Comparison of ENCODE assay signal across 21 cellular contexts in the genomic region with DNA sequence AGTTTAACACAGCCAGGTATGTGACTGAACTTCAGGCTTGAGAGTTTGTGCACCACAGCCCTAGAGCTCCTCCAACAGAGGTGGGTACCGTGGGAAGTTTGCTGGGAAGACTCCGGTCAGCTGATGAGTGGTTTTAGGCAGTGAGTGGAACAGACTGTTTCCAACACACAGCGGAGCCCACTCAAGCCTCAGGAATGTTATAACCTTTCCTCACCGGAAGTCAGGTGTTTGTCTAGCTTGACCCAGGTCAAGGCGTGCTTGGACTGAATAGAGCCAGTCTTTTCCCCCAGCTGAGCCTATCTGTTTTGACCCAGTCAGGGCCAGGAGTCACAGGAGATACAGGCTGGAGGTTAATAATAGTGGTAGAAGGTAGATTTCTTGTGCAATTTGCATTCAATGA.
DNase-seq lines count a peak whose midpoint lies in the region; ATAC-seq and TF ChIP-seq lines count a peak whose summit lies in the region.
"Had no signal": no experiment of that assay in that cellular context is flagged by ENCODE, and none has a peak within 500 bp of the region (broad histone marks: within the 10 kb centered on the region; RNA-seq: fewer than 3 reads in every experiment).

No MANE protein-coding gene starts in this region.

- no peak overlapping the region for H2AK5ac ChIP-seq in mesendoderm (ENCODE audit: low read length)

- H3K4me1 ChIP-seq in breast epithelium = no peaks in the 10 kb centered on the region
- peaks cover 10% of the 10 kb centered on the region for H3K4me1 ChIP-seq in mesendoderm (ENCODE audit: control insufficient read depth, low read depth, low read length)
- H3K4me1 ChIP-seq: heart left ventricle had no signal

- no peaks in the 10 kb centered on the region for H3K9me3 ChIP-seq in breast epithelium
- H3K9me3 ChIP-seq: esophagus squamous epithelium, heart left ventricle, right lobe of liver had no signal

- CTCF ChIA-PET in MCF 10A (lab: Yijun Ruan, JAX) = interaction anchor here (0.6 to 5.2 kb wide), 8 partner anchors 11 to 166 kb away, joined by 3 to 30 read pairs (median 4); no protein-coding TSS in a partner anchor

- no peaks in the 10 kb centered on the region for H3K36me3 Mint-ChIP-seq in MCF 10A (ENCODE audit: insufficient read depth, unreplicated experiment)
- H3K36me3 Mint-ChIP-seq: naive thymus-derived CD8-positive, alpha-beta T cell had no signal

- no peak for TF ChIP-seq CTCF in MCF 10A (IDR thresholded peaks at IDR 0.05; ENCODE audit: unreplicated experiment)
- TF ChIP-seq CTCF in breast epithelium (IDR thresholded peaks at IDR 0.05) = no peak
- no peak for TF ChIP-seq CTCF in epithelial cell of esophagus (IDR thresholded peaks at IDR 0.05; ENCODE audit: insufficient read depth, low read depth, low read length, missing control alignments)

- no peak overlapping the region for H3K4me3 Mint-ChIP-seq in MCF 10A (ENCODE audit: unreplicated experiment)
- H3K4me3 Mint-ChIP-seq: activated T-helper 17 cell treated with anti-CD3 and anti-CD28 coated beads, Interleukin-2, amount 50 U/mL, for 72 hours; naive thymus-derived CD8-positive, alpha-beta T cell had no signal

- no CpG with 5 or more reads among the region's 5 CpGs for WGBS in mesendoderm (ENCODE audit: extremely low coverage, insufficient coverage, low lambda C conversion rate)

- no TSS peak for BruUV-seq in MCF 10A (replicated peaks; lab: Mats Ljungman, UMichigan)

- no peak overlapping the region for H3K18ac ChIP-seq in mesendoderm (ENCODE audit: low read length)

- H3K27me3 ChIP-seq in breast epithelium = no peaks in the 10 kb centered on the region
- H3K27me3 ChIP-seq in mesendoderm (ENCODE audit: insufficient read depth, low read length, poor library complexity) = no peaks in the 10 kb centered on the region
- H3K27me3 ChIP-seq: esophagus squamous epithelium, right lobe of liver had no signal

- intact Hi-C loops in MCF 10A (cut with micrococcal nuclease) (no loop called here), breast epithelium (cut with DNase I; ENCODE audit: low total_unique reads) (no loop called here)

- H3K27ac Mint-ChIP-seq in MCF 10A (ENCODE audit: low read depth, unreplicated experiment) = peak overlapping the region; percentile 51
- H3K27ac Mint-ChIP-seq: activated T-helper 17 cell treated with anti-CD3 and anti-CD28 coated beads, Interleukin-2, amount 50 U/mL, for 72 hours had no signal

- no peak overlapping the region for H2BK120ac ChIP-seq in mesendoderm (ENCODE audit: low read depth, low read length)

- H3K4me3 ChIP-seq in breast epithelium (no peak overlapping the region), epithelial cell of esophagus (ENCODE audit: low read length) (no peak overlapping the region), mesendoderm (ENCODE audit: low read length) (no peak overlapping the region)
- H3K4me3 ChIP-seq: esophagus squamous epithelium, heart left ventricle, right lobe of liver had no signal

- H3K56ac ChIP-seq in mesendoderm (ENCODE audit: low read length) = no peak overlapping the region

- no peak for ATAC-seq in HG03342 (IDR thresholded peaks at IDR 0.05; ENCODE audit: unreplicated experiment)
- ATAC-seq in GM21529 (IDR thresholded peaks at IDR 0.05; ENCODE audit: unreplicated experiment) = no peak
- ATAC-seq: activated T-helper 17 cell treated with anti-CD3 and anti-CD28 coated beads, Interleukin-2, amount 50 U/mL, for 72 hours; heart left ventricle; left ventricle myocardium superior; naive thymus-derived CD8-positive, alpha-beta T cell had no signal

- H3K23ac ChIP-seq in mesendoderm (ENCODE audit: low read length) = peak overlapping the region; percentile 6

- POLR2A ChIA-PET in MCF 10A (lab: Yijun Ruan, JAX) = interaction anchor here (1.7 kb wide), 1 partner anchor 20 kb away, joined by 14 read pairs; no protein-coding TSS in a partner anchor

- H3K36me3 ChIP-seq in breast epithelium (no peaks in the 10 kb centered on the region), mesendoderm (ENCODE audit: control insufficient read depth, insufficient read depth, low read length) (no peaks in the 10 kb centered on the region)
- H3K36me3 ChIP-seq: esophagus squamous epithelium, heart left ventricle, right lobe of liver had no signal

- no peak for TF ChIP-seq POLR2A in breast epithelium (IDR thresholded peaks at IDR 0.05)

- H4K8ac ChIP-seq in mesendoderm (ENCODE audit: low read depth, low read length) = no peak overlapping the region

- peaks cover 16% of the 10 kb centered on the region for H3K4me1 Mint-ChIP-seq in MCF 10A (ENCODE audit: insufficient read depth, unreplicated experiment)
- H3K4me1 Mint-ChIP-seq: activated T-helper 17 cell treated with anti-CD3 and anti-CD28 coated beads, Interleukin-2, amount 50 U/mL, for 72 hours had no signal

- H3K9me3 Mint-ChIP-seq in MCF 10A (ENCODE audit: unreplicated experiment) = no peaks in the 10 kb centered on the region
- H3K9me3 Mint-ChIP-seq: activated T-helper 17 cell treated with anti-CD3 and anti-CD28 coated beads, Interleukin-2, amount 50 U/mL, for 72 hours; naive thymus-derived CD8-positive, alpha-beta T cell had no signal

- H3K27ac ChIP-seq in breast epithelium (no peak overlapping the region), mesendoderm (ENCODE audit: low read depth, low read length) (no peak overlapping the region)
- H3K27ac ChIP-seq: C4-2B, esophagus squamous epithelium, heart left ventricle, right lobe of liver had no signal

- H4K5ac ChIP-seq in mesendoderm (ENCODE audit: low read length) = no peak overlapping the region

- no peak overlapping the region for H2BK5ac ChIP-seq in mesendoderm (ENCODE audit: low read length)

- H3K79me2 ChIP-seq in mesendoderm (ENCODE audit: control insufficient read depth, insufficient read depth, low read length) = no peaks in the 10 kb centered on the region

- H3K4me2 ChIP-seq in mesendoderm (ENCODE audit: low read length) = no peak overlapping the region

- no peak overlapping the region for H3K9ac ChIP-seq in mesendoderm (ENCODE audit: low read length)

- H2BK15ac ChIP-seq in mesendoderm (replicated peaks; ENCODE audit: low read depth) = no peak overlapping the region

- no peaks in the 10 kb centered on the region for H3K79me1 ChIP-seq in mesendoderm (ENCODE audit: low read length)

- peak; percentile 83 for DNase-seq in MCF 10A (ENCODE audit: unreplicated experiment)
- no peak for DNase-seq in breast epithelium (ENCODE audit: low spot score in 2 of 2)
- DNase-seq in epithelial cell of esophagus (ENCODE audit: low read depth) = peak; percentile 81
- no peak for DNase-seq in mesendoderm
- DNase-seq in NCI-H2171 (lab: John Stamatoyannopoulos, UW) = no peak
- no peak for DNase-seq in foreskin melanocyte
- DNase-seq: activated CD4-positive, CD25-positive, alpha-beta regulatory T cell; amygdala; DND-41; esophagus squamous epithelium; heart left ventricle; left ventricle myocardium superior; naive thymus-derived CD8-positive, alpha-beta T cell; NCI-H2081 treated with DMSO at 0.1 percent for 48 hours; NCI-H69; right lobe of liver; stimulated activated CD4-positive, alpha-beta T cell treated with anti-CD3 and anti-CD28 coated beads, Interleukin-1b, Interleukin-23, amount 100 ng/mL, for 48 hours had no signal

- no peak overlapping the region for H3K4ac ChIP-seq in mesendoderm (ENCODE audit: low read depth, low read length)

- H3K27me3 Mint-ChIP-seq in MCF 10A (ENCODE audit: insufficient read depth, unreplicated experiment) = no peaks in the 10 kb centered on the region
- H3K27me3 Mint-ChIP-seq: activated T-helper 17 cell treated with anti-CD3 and anti-CD28 coated beads, Interleukin-2, amount 50 U/mL, for 72 hours; naive thymus-derived CD8-positive, alpha-beta T cell had no signal

Comparison
In these comparisons a context has a peak if more than half of its experiments do, and no peak if none do; other contexts are left out.
1. DNase-seq: peak in MCF 10A (single experiment) and epithelial cell of esophagus (single experiment); none in breast epithelium (0 of 2), mesendoderm (single experiment), NCI-H2171 (single experiment) and foreskin melanocyte (single experiment).